12 cellular contexts compared by ENCODE assay signal in genomic region chr1:153648000-153648643, GRCh38. TPM values are rescaled to one million over a fixed set of nuclear protein-coding genes. Genes with fewer than 3 reads are reported as not detected.
DNase-seq lines count a peak whose midpoint lies in the region; ATAC-seq, FAIRE-seq and TF ChIP-seq lines count a peak whose summit lies in the region.
"Had no signal": no experiment of that assay in that cellular context is flagged by ENCODE, and none has a peak within 500 bp of the region (broad histone marks: within the 10 kb centered on the region; RNA-seq: fewer than 3 reads in every experiment).

No MANE protein-coding gene starts in this region.

- peak overlapping the region; percentile 64 to 69 for H3K27ac ChIP-seq in breast epithelium
- H3K27ac ChIP-seq in pancreas: peak overlapping the region in 3 of 4 donors; percentile 18 to 81 (median 73)
- no peak overlapping the region for H3K27ac ChIP-seq in vagina

- H3K4me3 ChIP-seq in breast epithelium: no peak overlapping the region
- no peak overlapping the region for H3K4me3 ChIP-seq in pancreas
- no peak overlapping the region for H3K4me3 ChIP-seq in vagina
- H3K4me3 ChIP-seq: heart left ventricle had no signal

- H3K4me1 ChIP-seq in breast epithelium (peaks cover 0 to 7% of the 10 kb centered on the region in 2 donors), pancreas (peaks cover 25 to 47% (median 42%) of the 10 kb centered on the region in 3 donors), vagina (peaks cover 13% of the 10 kb centered on the region)

- H3K9me3 ChIP-seq in breast epithelium (no peaks in the 10 kb centered on the region), pancreas (no peaks in the 10 kb centered on the region), vagina (no peaks in the 10 kb centered on the region)
- H3K9me3 ChIP-seq: heart left ventricle had no signal

- POLR2A ChIA-PET in activated CD4-positive, alpha-beta T cell treated with anti-CD3 and anti-CD28 coated beads for 36 hours (lab: Charles Lee): interaction anchor here (0.6 to 0.8 kb wide), 3 partner anchors 14 to 469 kb away, joined by 3 to 4 read pairs (median 4); partner anchors contain the start of gene CHTOP

- no peak overlapping the region for H3K4me3 Mint-ChIP-seq in activated CD4-positive, alpha-beta T cell treated with anti-CD3 and anti-CD28 coated beads for 36 hours

- no peaks in the 10 kb centered on the region for H3K27me3 Mint-ChIP-seq in activated CD4-positive, alpha-beta T cell treated with anti-CD3 and anti-CD28 coated beads for 36 hours

- H3K36me3 ChIP-seq in breast epithelium: no peaks in the 10 kb centered on the region
- H3K36me3 ChIP-seq in pancreas: peaks cover 3 to 26% (median 22%) of the 10 kb centered on the region in 3 donors
- peaks cover 0 to 37% of the 10 kb centered on the region in 2 donors for H3K36me3 ChIP-seq in vagina

- no peaks in the 10 kb centered on the region for H3K9me3 Mint-ChIP-seq in activated CD4-positive, alpha-beta T cell treated with anti-CD3 and anti-CD28 coated beads for 36 hours (ENCODE audit: low read depth)

- H3K27ac Mint-ChIP-seq in activated CD4-positive, alpha-beta T cell treated with anti-CD3 and anti-CD28 coated beads for 36 hours: peak overlapping the region; percentile 43

- intact Hi-C loops in activated CD4-positive, alpha-beta T cell treated with anti-CD3 and anti-CD28 coated beads for 36 hours (cut with DNase I, micrococcal nuclease): no loop called here
- intact Hi-C loops in breast epithelium (cut with DNase I; ENCODE audit: low total_unique reads): no loop called here
- intact Hi-C loops in pancreas (cut with DNase I): no loop called here
- intact Hi-C loops in vagina (cut with DNase I): no loop called here

- TF ChIP-seq CTCF in breast epithelium (IDR thresholded peaks at IDR 0.05) (no peak), pancreas (IDR thresholded peaks at IDR 0.05) (no peak), vagina (IDR thresholded peaks at IDR 0.05) (no peak)

- TF ChIP-seq POLR2A in breast epithelium (IDR thresholded peaks at IDR 0.05) (no peak), vagina (IDR thresholded peaks at IDR 0.05) (no peak)

- DNase-seq in activated CD4-positive, alpha-beta T cell treated with anti-CD3 and anti-CD28 coated beads for 36 hours: no peak
- DNase-seq in activated CD4-positive, alpha-beta T cell treated with anti-CD3 and anti-CD28 coated beads for 4 hours: no peak
- no peak for DNase-seq in breast epithelium (ENCODE audit: low spot score in 2 of 2)
- DNase-seq in pancreas: peak in 4 of 6 donors; percentile 21 to 62 (median 29)
- no peak for DNase-seq in vagina (ENCODE audit: extremely low spot score in 2 of 2)
- DNase-seq in NCI-H1105 (lab: John Stamatoyannopoulos, UW): no peak
- DNase-seq: heart left ventricle, SHP77 had no signal

- H3K4me1 Mint-ChIP-seq in activated CD4-positive, alpha-beta T cell treated with anti-CD3 and anti-CD28 coated beads for 36 hours: peaks cover 51% of the 10 kb centered on the region

- CTCF ChIA-PET in activated CD4-positive, alpha-beta T cell treated with anti-CD3 and anti-CD28 coated beads for 36 hours (lab: Charles Lee): interaction anchor here (0.6 to 1.3 kb wide), 5 partner anchors 10 to 288 kb away, joined by 3 to 5 read pairs (median 3); no protein-coding TSS in a partner anchor

- H3K27me3 ChIP-seq in breast epithelium (no peaks in the 10 kb centered on the region), pancreas (no peaks in the 10 kb centered on the region), vagina (no peaks in the 10 kb centered on the region)
- H3K27me3 ChIP-seq: heart left ventricle had no signal

- no peak for ATAC-seq in activated CD4-positive, alpha-beta T cell treated with anti-CD3 and anti-CD28 coated beads for 36 hours
- ATAC-seq in pancreas: no peak

- peaks cover 45% of the 10 kb centered on the region for H3K36me3 Mint-ChIP-seq in activated CD4-positive, alpha-beta T cell treated with anti-CD3 and anti-CD28 coated beads for 36 hours (ENCODE audit: low read depth)

- WGBS in pancreas, 2 donors: 83 to 92% methylated on average over 10 of the region's 10 CpGs

- FAIRE-seq in pancreas (lab: Jason Lieb, UNC): no peak
- FAIRE-seq: A204.1, colon, G401.6 had no signal

RNA-seq across cellular contexts. Expression of gene SNAPIN, which starts 10.4 kb away (rescaled TPM):
- total RNA-seq in activated CD4-positive, alpha-beta T cell treated with anti-CD3 and anti-CD28 coated beads for 36 hours: 10 to 100 TPM; 34.2 to 38.4 TPM
- total RNA-seq in breast epithelium: 10 to 100 TPM; 43.3 to 70.7 (median 54.2) TPM
- total RNA-seq in pancreas: 10 to 100 TPM in 3 of 6 donors, 1 to 10 TPM in 3; 7.5 to 17.8 (median 10.2) TPM
- 10 to 100 TPM; 13.5 to 27.3 TPM for polyA plus RNA-seq in pancreas
- total RNA-seq in vagina: 43.2 TPM

RNA-seq across cellular contexts. Expression of gene CHTOP, which starts 14.3 kb away (rescaled TPM):
- total RNA-seq in activated CD4-positive, alpha-beta T cell treated with anti-CD3 and anti-CD28 coated beads for 36 hours: 10 to 100 TPM; 85.1 to 91.4 TPM
- 100 to 1,000 TPM in 1 of 3 donors, 10 to 100 TPM in 2; 37.1 to 112 (median 71.8) TPM for total RNA-seq in breast epithelium
- 10 to 100 TPM; 27.9 to 49.2 (median 34.8) TPM for total RNA-seq in pancreas
- 10 to 100 TPM; 54.9 to 87.4 TPM for polyA plus RNA-seq in pancreas
- total RNA-seq in vagina: 67.3 TPM

RNA-seq across cellular contexts. Expression of gene S100A1, which starts 19.9 kb away (rescaled TPM):
- total RNA-seq in activated CD4-positive, alpha-beta T cell treated with anti-CD3 and anti-CD28 coated beads for 36 hours: not detected
- total RNA-seq in breast epithelium (10 to 100 TPM in 2 of 3 donors, 1 to 10 TPM in 1; 6.1 to 40.0 (median 28.5) TPM), pancreas (10 to 100 TPM in 1 of 6 donors, 1 to 10 TPM in 5; 1.9 to 14.0 (median 4.0) TPM), vagina (not detected)
- polyA plus RNA-seq in pancreas: 1 to 10 TPM; 2.5 to 7.9 TPM
- total RNA-seq: activated CD8-positive, alpha-beta memory T cell treated with anti-CD3 and anti-CD28 coated beads for 36 hours had no signal

RNA-seq across cellular contexts. Expression of gene S100A13, which starts 20.8 kb away (rescaled TPM):
- 1 to 10 TPM; 5.4 TPM for total RNA-seq in activated CD4-positive, alpha-beta T cell treated with anti-CD3 and anti-CD28 coated beads for 36 hours
- total RNA-seq in breast epithelium: 100 to 1,000 TPM; 163 to 221 (median 198) TPM
- total RNA-seq in pancreas: 10 to 100 TPM; 22.0 to 47.3 (median 30.5) TPM
- polyA plus RNA-seq in pancreas: 100 to 1,000 TPM; 105 to 125 TPM
- total RNA-seq in vagina: 116 TPM

RNA-seq across cellular contexts. Expression of gene ILF2, which starts 22.7 kb away (rescaled TPM):
- 100 to 1,000 TPM; 325 to 435 TPM for total RNA-seq in activated CD4-positive, alpha-beta T cell treated with anti-CD3 and anti-CD28 coated beads for 36 hours
- total RNA-seq in breast epithelium: 100 to 1,000 TPM in 2 of 3 donors, 10 to 100 TPM in 1; 92.2 to 169 (median 147) TPM
- 10 to 100 TPM; 30.5 to 63.2 (median 54.3) TPM for total RNA-seq in pancreas
- polyA plus RNA-seq in pancreas: 10 to 100 TPM; 25.7 to 61.3 TPM
- total RNA-seq in vagina: 85.4 TPM

Comparison
In these comparisons a context has a peak if more than half of its experiments do, and no peak if none do; other contexts are left out.
1. DNase-seq: peak in pancreas (4 of 6); none in activated CD4-positive, alpha-beta T cell treated with anti-CD3 and anti-CD28 coated beads for 36 hours (single experiment), activated CD4-positive, alpha-beta T cell treated with anti-CD3 and anti-CD28 coated beads for 4 hours (0 of 2), breast epithelium (0 of 2), vagina (0 of 2) and NCI-H1105 (single experiment).